In the genomic region with DNA sequence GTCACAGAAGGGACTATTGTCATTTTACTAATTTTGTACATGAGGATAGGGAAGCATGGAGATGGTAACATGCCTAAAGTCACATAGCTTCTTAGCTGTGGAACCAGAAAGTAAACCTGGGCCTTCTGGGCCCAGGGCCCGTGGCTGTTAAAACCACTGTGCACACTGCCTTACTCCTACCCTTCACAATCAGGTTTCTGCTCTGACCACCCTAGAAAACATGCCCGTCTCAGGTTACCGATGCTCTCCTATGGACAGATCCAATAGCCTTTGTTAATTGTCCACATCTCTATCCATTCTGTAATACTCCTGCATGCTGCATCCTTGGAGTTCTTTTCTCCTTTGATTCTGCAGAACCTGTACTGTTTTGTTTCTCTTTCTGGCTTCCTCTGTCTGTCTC, we compare ENCODE assay signal across 1 cellular context.
TF ChIP-seq lines count a peak whose summit lies in the region.

No MANE protein-coding gene starts in this region.

TF ChIP-seq in IMR-90, 13 proteins besides CTCF, POLR2A, EP300 and RAD21 (continued from another document):
- TF ChIP-seq MAZ (IDR thresholded peaks at IDR 0.05; ENCODE audit: borderline replicate concordance, low read depth, low read length): no peak
- TF ChIP-seq CHD1 (IDR thresholded peaks at IDR 0.05; ENCODE audit: low read depth, low read length): no peak
- TF ChIP-seq BHLHE40 (IDR thresholded peaks at IDR 0.05; ENCODE audit: low read depth, low read length): no peak
- TF ChIP-seq MXI1 (IDR thresholded peaks at IDR 0.05; ENCODE audit: borderline replicate concordance, low read depth, low read length): no peak
- TF ChIP-seq, protein P1, sequence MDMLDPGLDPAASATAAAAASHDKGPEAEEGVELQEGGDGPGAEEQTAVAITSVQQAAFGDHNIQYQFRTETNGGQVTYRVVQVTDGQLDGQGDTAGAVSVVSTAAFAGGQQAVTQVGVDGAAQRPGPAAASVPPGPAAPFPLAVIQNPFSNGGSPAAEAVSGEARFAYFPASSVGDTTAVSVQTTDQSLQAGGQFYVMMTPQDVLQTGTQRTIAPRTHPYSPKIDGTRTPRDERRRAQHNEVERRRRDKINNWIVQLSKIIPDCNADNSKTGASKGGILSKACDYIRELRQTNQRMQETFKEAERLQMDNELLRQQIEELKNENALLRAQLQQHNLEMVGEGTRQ (IDR thresholded peaks at IDR 0.05; ENCODE audit: low read depth, low read length): no peak
- TF ChIP-seq RCOR1 (IDR thresholded peaks at IDR 0.05; ENCODE audit: insufficient replicate concordance, low read length): no peak
- no peak for TF ChIP-seq CEBPB (IDR thresholded peaks at IDR 0.05; ENCODE audit: low read depth, low read length)
- TF ChIP-seq NFE2L2 (IDR thresholded peaks at IDR 0.05; ENCODE audit: low read depth, low read length): no peak
- TF ChIP-seq FOS (IDR thresholded peaks at IDR 0.05; ENCODE audit: low read depth, low read length): no peak
- TF ChIP-seq RFX5 (IDR thresholded peaks at IDR 0.05; ENCODE audit: low read depth, low read length): no peak
- TF ChIP-seq SMC3 (IDR thresholded peaks at IDR 0.05; ENCODE audit: low read depth, low read length): no peak
TF ChIP-seq in IMR-90: peak in this region for 0.
